ENCODE assay signal across 38 cellular contexts in genomic region chr11:27623945-27624523, GRCh38.
"Had no signal": no experiment of that assay in that cellular context is flagged by ENCODE, and none has a peak within 500 bp of the region (broad histone marks: within the 10 kb centered on the region; RNA-seq: fewer than 3 reads in every experiment).

No MANE protein-coding gene starts in this region.

- ATAC-seq: activated CD4-positive, alpha-beta T cell treated with anti-CD3 and anti-CD28 coated beads for 36 hours; activated CD4-positive, CD25-positive, alpha-beta regulatory T cell treated with anti-CD3 and anti-CD28 coated beads, Interleukin-2, amount 50 U/mL, for 24 hours; activated CD8-positive, alpha-beta memory T cell treated with anti-CD3 and anti-CD28 coated beads, Interleukin-2, amount 10 ng/mL, durations not matched to agents 7 days and 5 days; activated CD8-positive, alpha-beta T cell treated with anti-CD3 and anti-CD28 coated beads, Interleukin-2, amount 10 ng/mL, durations not matched to agents 7 days and 5 days; activated naive CD8-positive, alpha-beta T cell treated with anti-CD3 and anti-CD28 coated beads, Interleukin-2, amount 50 U/mL, for 24 hours had no signal

- H3K36me3 Mint-ChIP-seq: activated CD8-positive, alpha-beta memory T cell treated with anti-CD3 and anti-CD28 coated beads, Interleukin-2, amount 10 ng/mL, durations not matched to agents 7 days and 5 days; activated naive CD4-positive, alpha-beta T cell treated with anti-CD3 and anti-CD28 coated beads, Interleukin-2, amount 10 ng/mL, durations not matched to agents 7 days and 5 days; activated naive CD8-positive, alpha-beta T cell treated with anti-CD3 and anti-CD28 coated beads, Interleukin-2, amount 10 ng/mL, durations not matched to agents 7 days and 5 days; brain had no signal

- H3K9me3 Mint-ChIP-seq: activated CD4-positive, alpha-beta memory T cell treated with anti-CD3 and anti-CD28 coated beads, Interleukin-2, amount 10 ng/mL, durations not matched to agents 7 days and 5 days; activated CD4-positive, alpha-beta T cell treated with anti-CD3 and anti-CD28 coated beads, Interleukin-2, amount 10 ng/mL, durations not matched to agents 7 days and 5 days; activated naive CD4-positive, alpha-beta T cell treated with anti-CD3 and anti-CD28 coated beads, Interleukin-2, amount 10 ng/mL, durations not matched to agents 7 days and 5 days; activated naive CD4-positive, alpha-beta T cell treated with anti-CD3 and anti-CD28 coated beads, Interleukin-2, amount 50 U/mL, for 24 hours; activated naive CD8-positive, alpha-beta T cell treated with anti-CD3 and anti-CD28 coated beads, Interleukin-2, amount 10 ng/mL, durations not matched to agents 7 days and 5 days; activated T-cell treated with anti-CD3 and anti-CD28 coated beads, Interleukin-2, amount 50 U/mL, for 24 hours; activated T-helper 2 cell treated with anti-CD3 and anti-CD28 coated beads, Interferon-gamma antibody, Interleukin-2, Interleukin-4, amounts not matched to agents 10 μg/mL and 5 μg/mL and 100 μg/mL, durations not matched to agents 14 hours and 24 hours and 36 hours; T-helper 1 cell treated with Interleukin-12 subunit alpha and Interleukin-12 subunit beta and Interleukin-4 antibody, amounts not matched to agents 30 μg/mL and 1 μg/mL, for 36 hours; T-helper 2 cell treated with Interferon-gamma antibody and Interleukin-4, amounts not matched to agents 5 μg/mL and 100 μg/mL, for 36 hours had no signal

- DNase-seq: activated CD4-positive, alpha-beta memory T cell treated with anti-CD3 and anti-CD28 coated beads, Interleukin-2, amount 10 ng/mL, durations not matched to agents 7 days and 5 days; activated CD4-positive, alpha-beta T cell treated with anti-CD3 and anti-CD28 coated beads for 1 hour; activated CD4-positive, alpha-beta T cell treated with anti-CD3 and anti-CD28 coated beads for 36 hours; activated CD4-positive, alpha-beta T cell treated with anti-CD3 and anti-CD28 coated beads for 48 hours; activated CD4-positive, alpha-beta T cell treated with anti-CD3 and anti-CD28 coated beads, Interleukin-2, amount 10 ng/mL, durations not matched to agents 7 days and 5 days; activated CD4-positive, alpha-beta T cell treated with anti-CD3 and anti-CD28 coated beads, Interleukin-2, amount 50 U/mL, for 48 hours; activated CD4-positive, CD25-positive, alpha-beta regulatory T cell; activated CD8-positive, alpha-beta memory T cell treated with anti-CD3 and anti-CD28 coated beads for 24 hours; activated CD8-positive, alpha-beta memory T cell treated with anti-CD3 and anti-CD28 coated beads, Interleukin-2, amount 10 ng/mL, durations not matched to agents 7 days and 5 days; activated CD8-positive, alpha-beta memory T cell treated with anti-CD3 and anti-CD28 coated beads, Interleukin-2, amount 50 U/mL, for 48 hours; activated CD8-positive, alpha-beta T cell treated with anti-CD3 and anti-CD28 coated beads, Interleukin-2, amount 10 ng/mL, durations not matched to agents 7 days and 5 days; activated effector memory CD4-positive, alpha-beta T cell treated with Interleukin-2 at 50 U/mL for 16 hours; activated gamma-delta T cell; activated naive CD4-positive, alpha-beta T cell treated with anti-CD3 and anti-CD28 coated beads, Interleukin-2, amount 10 ng/mL, durations not matched to agents 7 days and 5 days; activated naive CD4-positive, alpha-beta T cell treated with Interleukin-2 at 50 U/mL for 16 hours; activated naive CD8-positive, alpha-beta T cell treated with anti-CD3 and anti-CD28 coated beads, Interleukin-2, amount 10 ng/mL, durations not matched to agents 7 days and 5 days; activated naive CD8-positive, alpha-beta T cell treated with anti-CD3 and anti-CD28 coated beads, Interleukin-2, amount 50 U/mL, for 24 hours; activated T-cell treated with anti-CD3 and anti-CD28 coated beads, Interleukin-2, amount 50 U/mL, for 24 hours; activated T-cell treated with anti-CD3 and anti-CD28 coated beads, Interleukin-2, amount 50 U/mL, for 48 hours; amygdala; anterior cingulate cortex; caudate nucleus; cerebellar nuclear complex; T-helper 1 cell; T-helper 2 cell; T-helper 9 cell had no signal

- H3K9me3 ChIP-seq: ascending aorta had no signal

- H3K27ac ChIP-seq: ascending aorta, cardiac muscle cell, VCaP had no signal

- H3K4me3 Mint-ChIP-seq: activated CD4-positive, alpha-beta memory T cell treated with anti-CD3 and anti-CD28 coated beads, Interleukin-2, amount 10 ng/mL, durations not matched to agents 7 days and 5 days; activated CD4-positive, alpha-beta T cell treated with anti-CD3 and anti-CD28 coated beads for 36 hours; activated CD4-positive, alpha-beta T cell treated with anti-CD3 and anti-CD28 coated beads, Interleukin-2, amount 10 ng/mL, durations not matched to agents 7 days and 5 days; activated CD8-positive, alpha-beta memory T cell treated with anti-CD3 and anti-CD28 coated beads, Interleukin-2, amount 10 ng/mL, durations not matched to agents 7 days and 5 days; activated CD8-positive, alpha-beta T cell treated with anti-CD3 and anti-CD28 coated beads, Interleukin-2, amount 10 ng/mL, durations not matched to agents 7 days and 5 days; activated naive CD4-positive, alpha-beta T cell treated with anti-CD3 and anti-CD28 coated beads, Interleukin-2, amount 10 ng/mL, durations not matched to agents 7 days and 5 days; activated naive CD4-positive, alpha-beta T cell treated with anti-CD3 and anti-CD28 coated beads, Interleukin-2, amount 50 U/mL, for 24 hours; activated naive CD8-positive, alpha-beta T cell; activated naive CD8-positive, alpha-beta T cell treated with anti-CD3 and anti-CD28 coated beads, Interleukin-2, amount 10 ng/mL, durations not matched to agents 7 days and 5 days; activated naive CD8-positive, alpha-beta T cell treated with anti-CD3 and anti-CD28 coated beads, Interleukin-2, amount 50 U/mL, for 24 hours; activated T-cell treated with anti-CD3 and anti-CD28 coated beads, Interleukin-2, amount 50 U/mL, for 24 hours; brain; central memory CD8-positive, alpha-beta T cell; T-helper 1 cell treated with Interleukin-12 subunit alpha and Interleukin-12 subunit beta and Interleukin-4 antibody, amounts not matched to agents 30 μg/mL and 1 μg/mL, for 36 hours; T-helper 2 cell treated with Interferon-gamma antibody and Interleukin-4, amounts not matched to agents 5 μg/mL and 100 μg/mL, for 36 hours had no signal

- H3K36me3 ChIP-seq: ascending aorta, cardiac muscle cell had no signal

- H3K27ac Mint-ChIP-seq: activated CD4-positive, alpha-beta memory T cell treated with anti-CD3 and anti-CD28 coated beads, Interleukin-2, amount 10 ng/mL, durations not matched to agents 7 days and 5 days; activated CD4-positive, alpha-beta T cell treated with anti-CD3 and anti-CD28 coated beads for 36 hours; activated CD4-positive, alpha-beta T cell treated with anti-CD3 and anti-CD28 coated beads, Interleukin-2, amount 10 ng/mL, durations not matched to agents 7 days and 5 days; activated CD8-positive, alpha-beta memory T cell treated with anti-CD3 and anti-CD28 coated beads, Interleukin-2, amount 10 ng/mL, durations not matched to agents 7 days and 5 days; activated CD8-positive, alpha-beta T cell treated with anti-CD3 and anti-CD28 coated beads, Interleukin-2, amount 10 ng/mL, durations not matched to agents 7 days and 5 days; activated naive CD4-positive, alpha-beta T cell treated with anti-CD3 and anti-CD28 coated beads, Interleukin-2, amount 10 ng/mL, durations not matched to agents 7 days and 5 days; activated naive CD4-positive, alpha-beta T cell treated with anti-CD3 and anti-CD28 coated beads, Interleukin-2, amount 50 U/mL, for 24 hours; activated naive CD8-positive, alpha-beta T cell; activated naive CD8-positive, alpha-beta T cell treated with anti-CD3 and anti-CD28 coated beads, Interleukin-2, amount 10 ng/mL, durations not matched to agents 7 days and 5 days; activated naive CD8-positive, alpha-beta T cell treated with anti-CD3 and anti-CD28 coated beads, Interleukin-2, amount 50 U/mL, for 24 hours; activated T-cell treated with anti-CD3 and anti-CD28 coated beads, Interleukin-2, amount 50 U/mL, for 24 hours; activated T-helper 2 cell treated with anti-CD3 and anti-CD28 coated beads, Interferon-gamma antibody, Interleukin-2, Interleukin-4, amounts not matched to agents 10 μg/mL and 5 μg/mL and 100 μg/mL, durations not matched to agents 14 hours and 24 hours and 36 hours; brain; T-helper 1 cell treated with Interleukin-12 subunit alpha and Interleukin-12 subunit beta and Interleukin-4 antibody, amounts not matched to agents 30 μg/mL and 1 μg/mL, for 36 hours; T-helper 2 cell treated with Interferon-gamma antibody and Interleukin-4, amounts not matched to agents 5 μg/mL and 100 μg/mL, for 36 hours had no signal

- H3K4me1 Mint-ChIP-seq: activated CD4-positive, alpha-beta memory T cell treated with anti-CD3 and anti-CD28 coated beads, Interleukin-2, amount 10 ng/mL, durations not matched to agents 7 days and 5 days; activated CD4-positive, alpha-beta T cell treated with anti-CD3 and anti-CD28 coated beads for 36 hours; activated CD4-positive, alpha-beta T cell treated with anti-CD3 and anti-CD28 coated beads, Interleukin-2, amount 10 ng/mL, durations not matched to agents 7 days and 5 days; activated CD8-positive, alpha-beta memory T cell treated with anti-CD3 and anti-CD28 coated beads, Interleukin-2, amount 10 ng/mL, durations not matched to agents 7 days and 5 days; activated naive CD4-positive, alpha-beta T cell treated with anti-CD3 and anti-CD28 coated beads, Interleukin-2, amount 10 ng/mL, durations not matched to agents 7 days and 5 days; activated naive CD4-positive, alpha-beta T cell treated with anti-CD3 and anti-CD28 coated beads, Interleukin-2, amount 50 U/mL, for 24 hours; activated naive CD8-positive, alpha-beta T cell treated with anti-CD3 and anti-CD28 coated beads, Interleukin-2, amount 10 ng/mL, durations not matched to agents 7 days and 5 days; activated naive CD8-positive, alpha-beta T cell treated with anti-CD3 and anti-CD28 coated beads, Interleukin-2, amount 50 U/mL, for 24 hours; central memory CD8-positive, alpha-beta T cell had no signal

- H3K4me3 ChIP-seq: ascending aorta, cardiac muscle cell had no signal

- H3K27me3 Mint-ChIP-seq: activated CD4-positive, alpha-beta memory T cell treated with anti-CD3 and anti-CD28 coated beads, Interleukin-2, amount 10 ng/mL, durations not matched to agents 7 days and 5 days; activated CD4-positive, alpha-beta T cell treated with anti-CD3 and anti-CD28 coated beads for 36 hours; activated CD4-positive, alpha-beta T cell treated with anti-CD3 and anti-CD28 coated beads, Interleukin-2, amount 10 ng/mL, durations not matched to agents 7 days and 5 days; activated CD8-positive, alpha-beta memory T cell treated with anti-CD3 and anti-CD28 coated beads, Interleukin-2, amount 10 ng/mL, durations not matched to agents 7 days and 5 days; activated naive CD4-positive, alpha-beta T cell treated with anti-CD3 and anti-CD28 coated beads, Interleukin-2, amount 10 ng/mL, durations not matched to agents 7 days and 5 days; activated naive CD4-positive, alpha-beta T cell treated with anti-CD3 and anti-CD28 coated beads, Interleukin-2, amount 50 U/mL, for 24 hours; activated naive CD8-positive, alpha-beta T cell; activated naive CD8-positive, alpha-beta T cell treated with anti-CD3 and anti-CD28 coated beads, Interleukin-2, amount 50 U/mL, for 24 hours; activated T-cell treated with anti-CD3 and anti-CD28 coated beads, Interleukin-2, amount 50 U/mL, for 24 hours; brain; central memory CD8-positive, alpha-beta T cell had no signal

- H3K27me3 ChIP-seq: ascending aorta had no signal

- H3K4me1 ChIP-seq: ascending aorta had no signal

- FAIRE-seq: TTC549 had no signal
